In the genomic region with DNA sequence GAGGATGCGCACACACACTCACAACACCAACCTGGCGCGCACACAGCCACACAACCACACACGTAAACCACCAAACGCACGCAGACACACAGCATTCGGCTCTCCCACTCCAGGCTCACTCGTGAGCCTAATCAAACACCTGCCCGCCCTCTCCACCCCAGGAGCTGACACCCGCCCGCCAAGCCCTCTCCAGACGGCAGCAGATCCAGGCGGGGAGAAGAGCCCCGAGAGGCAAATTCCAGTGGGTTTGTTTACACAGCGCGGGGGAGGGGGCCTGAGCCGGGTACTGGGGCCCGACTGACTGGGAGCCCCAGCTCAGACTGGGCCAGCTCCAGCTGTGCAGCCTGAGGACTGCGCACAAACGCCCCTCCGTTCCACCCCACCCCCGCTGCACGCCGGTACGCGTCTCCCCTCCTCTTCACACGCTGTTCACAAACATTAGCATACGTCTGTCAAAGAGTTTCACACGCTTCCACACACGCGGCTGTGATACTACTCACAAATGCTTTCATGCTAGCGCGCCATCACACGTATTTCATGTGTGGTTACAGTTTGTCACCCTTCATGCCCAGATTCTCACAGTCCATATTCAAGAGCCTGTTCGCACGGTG, we compare ENCODE assay signal across 6 cellular contexts. TPM values are rescaled to one million over a fixed set of nuclear protein-coding genes. Genes with fewer than 3 reads are reported as not detected.
DNase-seq lines count a peak whose midpoint lies in the region; ATAC-seq and TF ChIP-seq lines count a peak whose summit lies in the region.

No MANE protein-coding gene starts in this region.

- peak; percentile 2 to 7 for ATAC-seq in left cardiac atrium
- ATAC-seq in GM21367 (IDR thresholded peaks at IDR 0.05; ENCODE audit: unreplicated experiment) = no peak
- ATAC-seq in HG03045 (IDR thresholded peaks at IDR 0.05; ENCODE audit: unreplicated experiment) = no peak

- peak overlapping the region; percentile 88 for H3K4me3 ChIP-seq in LNCaP clone FGC (ENCODE audit: low read depth, low read length)

- intact Hi-C loops in left cardiac atrium (cut with DNase I) = loop anchor here in 1 of 2 donors (5.0 kb wide), 1 partner anchor 34 kb away; no protein-coding TSS in a partner anchor

- TF ChIP-seq CTCF in LNCaP clone FGC (IDR thresholded peaks at IDR 0.05; ENCODE audit: control insufficient read depth, extremely low read depth, insufficient read depth) = peak; percentile 9; the same call in 1 of the 2 replicates

- DNase-seq in LNCaP clone FGC (ENCODE audit: low read depth) (no peak), left cardiac atrium (peak; percentile 46)
- peak; percentile 67 for DNase-seq in activated CD8-positive, alpha-beta memory T cell treated with anti-CD3 and anti-CD28 coated beads for 24 hours
- peak; percentile 36 to 38 for DNase-seq in stimulated activated CD4-positive, alpha-beta T cell treated with anti-CD3 and anti-CD28 coated beads, Interleukin-2, amount 100 ng/mL, for 24 hours

RNA-seq across cellular contexts. Expression of a gene that starts 1.1 kb away (rescaled TPM):
- 10 to 100 TPM; 33.3 to 39.1 TPM for total RNA-seq in left cardiac atrium

RNA-seq across cellular contexts. Expression of a gene that starts 9.1 kb away (rescaled TPM):
- total RNA-seq in left cardiac atrium = 10 to 100 TPM; 12.2 to 13.0 TPM

RNA-seq across cellular contexts. Expression of a gene that starts 13.7 kb away (rescaled TPM):
- 10 to 100 TPM; 65.8 to 78.6 TPM for total RNA-seq in left cardiac atrium

RNA-seq across cellular contexts. Expression of a gene that starts 46.5 kb away (rescaled TPM):
- 100 to 1,000 TPM; 143 to 156 TPM for total RNA-seq in left cardiac atrium

RNA-seq across cellular contexts. Expression of a gene that starts 47.0 kb away (rescaled TPM):
- total RNA-seq in left cardiac atrium = under 1 TPM; 0.15 to 0.21 TPM

Comparison
In these comparisons a context has a peak if more than half of its experiments do, and no peak if none do; other contexts are left out.
1. ATAC-seq: peak in left cardiac atrium (2 of 2); none in GM21367 (single experiment) and HG03045 (single experiment).